ENCODE assay signal across 14 cellular contexts in the genomic region with DNA sequence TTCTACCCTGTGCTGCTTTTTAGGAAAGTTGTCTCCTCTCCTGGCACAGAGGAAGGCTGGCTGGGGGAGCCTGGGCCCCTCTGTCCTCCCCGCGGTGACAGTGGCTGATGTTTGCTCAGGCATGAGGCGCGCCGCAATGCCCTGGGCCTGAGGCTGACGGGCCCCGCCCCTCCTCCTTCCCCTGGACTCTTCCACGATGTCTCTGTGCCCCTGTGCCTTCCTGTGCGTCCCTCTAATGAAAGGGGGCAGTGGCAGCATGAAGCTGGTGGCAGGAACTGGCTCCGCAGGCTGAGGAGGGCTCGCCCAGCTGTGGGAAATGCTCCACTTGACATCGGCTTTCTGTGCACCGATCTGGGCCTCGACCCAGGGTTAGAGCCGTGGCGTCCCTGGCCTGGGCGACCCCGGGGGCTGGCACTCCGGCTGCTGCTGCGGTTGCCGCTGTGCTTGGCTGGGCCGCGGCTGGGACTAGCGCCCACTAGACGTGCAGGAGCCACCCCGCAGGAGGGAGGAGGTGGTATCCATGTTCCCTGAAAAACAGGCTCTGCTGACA.
A peak's percentile ranks its signal among the peaks of the same experiment; 100 is the strongest.
DNase-seq lines count a peak whose midpoint lies in the region; ATAC-seq, FAIRE-seq and TF ChIP-seq lines count a peak whose summit lies in the region.
"Had no signal": no experiment of that assay in that cellular context is flagged by ENCODE, and none has a peak within 500 bp of the region (broad histone marks: within the 10 kb centered on the region; RNA-seq: fewer than 3 reads in every experiment).

No MANE protein-coding gene starts in this region.

- H3K9me3 Mint-ChIP-seq in activated T-cell treated with anti-CD3 and anti-CD28 coated beads, Interleukin-2, amount 50 U/mL, for 24 hours = peaks cover 29% of the 10 kb centered on the region

- TF ChIP-seq CTCF in coronary artery (IDR thresholded peaks at IDR 0.05) (no peak), lung (IDR thresholded peaks at IDR 0.05; ENCODE audit: control extremely low read depth, extremely low read depth) (no peak)

- peak; percentile 27 for ATAC-seq in lung (ENCODE audit: insufficient read depth, low FRiP score)
- no peak for ATAC-seq in GM19035 (IDR thresholded peaks at IDR 0.05; ENCODE audit: unreplicated experiment)
- no peak for ATAC-seq in GM19397 (IDR thresholded peaks at IDR 0.05; ENCODE audit: unreplicated experiment)

- H3K36me3 ChIP-seq in ACC112 (ENCODE audit: insufficient read depth, low read length) (no peaks in the 10 kb centered on the region; the same call in 1 of the 2 replicates), HUES64 (ENCODE audit: insufficient read depth, low read length) (no peaks in the 10 kb centered on the region), lung (ENCODE audit: control insufficient read depth in 2 of 2, insufficient read depth in 2 of 2, low read length in 2 of 2) (no peaks in the 10 kb centered on the region)

- peaks cover 18% of the 10 kb centered on the region for H3K36me3 Mint-ChIP-seq in activated T-cell treated with anti-CD3 and anti-CD28 coated beads, Interleukin-2, amount 50 U/mL, for 24 hours (ENCODE audit: low read depth)

- H3K27me3 Mint-ChIP-seq in activated T-cell treated with anti-CD3 and anti-CD28 coated beads, Interleukin-2, amount 50 U/mL, for 24 hours = no peaks in the 10 kb centered on the region

- H3K4me3 ChIP-seq in ACC112 (ENCODE audit: low read depth, low read length) (peak overlapping the region; percentile 60), HUES64 (ENCODE audit: low read length) (peak overlapping the region; percentile 39), coronary artery (peak overlapping the region; percentile 47), lung (no peak overlapping the region)
- H3K4me3 ChIP-seq: smooth muscle cell had no signal

- peak overlapping the region; percentile 50 for H2AFZ ChIP-seq in ACC112 (ENCODE audit: low read length, unreplicated experiment)

- WGBS in HUES64 = 86% methylated on average over 26 of the region's 26 CpGs
- 8 to 9% methylated on average over 26 of the region's 26 CpGs for WGBS in lung, 2 donors

- H3K27ac ChIP-seq in ACC112 (ENCODE audit: low read depth, low read length) (no peak overlapping the region), HUES64 (ENCODE audit: low read depth, low read length) (no peak overlapping the region), coronary artery (peak overlapping the region in 1 of 2 donors; percentile 41), lung (ENCODE audit: low read depth in 1 of 2, low read length in 1 of 2) (no peak overlapping the region)
- H3K27ac ChIP-seq: KMS-11 had no signal

- H3K4me1 ChIP-seq in ACC112 (ENCODE audit: control insufficient read depth, insufficient read depth, low read length, unreplicated experiment) (no peaks in the 10 kb centered on the region), HUES64 (ENCODE audit: insufficient read depth, low read length) (no peaks in the 10 kb centered on the region), lung (ENCODE audit: control insufficient read depth in 2 of 2, insufficient read depth in 2 of 2, low read length in 2 of 2) (peaks cover 0 to 3% of the 10 kb centered on the region in 2 donors)

- H3K27ac Mint-ChIP-seq in activated T-cell treated with anti-CD3 and anti-CD28 coated beads, Interleukin-2, amount 50 U/mL, for 24 hours = no peak overlapping the region

- DNase-seq in coronary artery (ENCODE audit: low spot score) (no peak), lung (ENCODE audit: low spot score) (no peak), GM19239 (ENCODE audit: insufficient read length, low spot score) (no peak)
- DNase-seq in activated T-cell treated with anti-CD3 and anti-CD28 coated beads, Interleukin-2, amount 50 U/mL, for 24 hours = no peak
- DNase-seq: activated CD4-positive, alpha-beta T cell treated with anti-CD3 and anti-CD28 coated beads, Interleukin-2, amount 50 U/mL, for 4 hours; activated naive CD4-positive, alpha-beta T cell treated with Interleukin-2 at 50 U/mL for 16 hours; kidney glomerular epithelial cell; NCI-H1930 had no signal

- no peaks in the 10 kb centered on the region for H3K79me2 ChIP-seq in ACC112 (ENCODE audit: control insufficient read depth, insufficient read depth, low read length, unreplicated experiment)

- H3K4me1 Mint-ChIP-seq in activated T-cell treated with anti-CD3 and anti-CD28 coated beads, Interleukin-2, amount 50 U/mL, for 24 hours (ENCODE audit: low read depth) = no peaks in the 10 kb centered on the region

- H3K4me3 Mint-ChIP-seq in activated T-cell treated with anti-CD3 and anti-CD28 coated beads, Interleukin-2, amount 50 U/mL, for 24 hours = no peak overlapping the region

- H3K9ac ChIP-seq in HUES64 (ENCODE audit: low read depth, low read length) = no peak overlapping the region
- H3K9ac ChIP-seq: KMS-11 had no signal

- H3K27me3 ChIP-seq in ACC112 (ENCODE audit: insufficient read depth, low read length) (no peaks in the 10 kb centered on the region), HUES64 (ENCODE audit: insufficient read depth, low read length) (no peaks in the 10 kb centered on the region), lung (ENCODE audit: control insufficient read depth, insufficient read depth) (no peaks in the 10 kb centered on the region)

- H3K9me3 ChIP-seq in HUES64 (ENCODE audit: insufficient read depth, low read depth, low read length) = peaks cover 62% of the 10 kb centered on the region
- peaks cover 0 to 18% of the 10 kb centered on the region in 2 donors for H3K9me3 ChIP-seq in lung (ENCODE audit: control insufficient read depth in 2 of 2, insufficient read depth in 1 of 2, low read length in 1 of 2)

- no peak for FAIRE-seq in GM19239 (lab: Jason Lieb, UNC)
